ENCODE assay signal across 9 cellular contexts in the genomic region with DNA sequence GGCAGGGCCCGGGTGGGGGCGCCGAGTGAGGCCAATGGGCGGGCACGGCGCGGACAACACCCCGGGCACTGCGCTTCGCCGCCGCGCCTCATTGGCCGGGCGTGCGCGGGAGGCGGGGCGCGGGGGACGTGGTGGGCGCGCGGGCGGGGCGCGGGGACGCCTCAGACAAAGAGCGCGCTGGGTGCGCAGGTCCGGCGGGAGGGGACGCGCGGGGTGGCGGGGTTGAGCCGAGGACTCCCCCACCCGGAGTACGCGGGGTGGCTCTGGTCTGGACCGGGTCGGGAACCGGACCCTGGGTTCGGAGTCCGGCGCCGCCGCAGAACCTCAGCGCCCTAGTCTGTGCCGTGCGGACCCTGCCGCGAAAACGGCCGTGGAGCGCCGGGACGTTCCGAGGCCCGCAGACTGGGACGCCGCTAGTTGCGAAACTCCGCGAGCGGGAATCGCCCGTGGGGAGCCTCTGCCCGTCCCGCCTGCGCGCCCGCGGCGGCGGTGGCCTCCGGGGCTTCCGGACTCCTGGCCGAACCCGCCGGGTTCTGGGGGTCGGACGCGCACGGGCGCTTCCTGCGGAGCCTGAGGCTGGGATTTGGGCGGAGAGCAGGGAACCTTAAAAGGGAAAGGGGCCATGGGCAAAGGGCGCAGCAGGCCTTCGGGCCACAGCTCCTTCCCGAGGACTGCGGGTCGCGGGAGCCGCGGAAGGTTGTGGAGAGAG. TPM values are rescaled to one million over a fixed set of nuclear protein-coding genes. Genes with fewer than 3 reads are reported as not detected.
DNase-seq lines count a peak whose midpoint lies in the region; ATAC-seq and TF ChIP-seq lines count a peak whose summit lies in the region.
"Had no signal": no experiment of that assay in that cellular context is flagged by ENCODE, and none has a peak within 500 bp of the region (broad histone marks: within the 10 kb centered on the region; RNA-seq: fewer than 3 reads in every experiment).

No MANE protein-coding gene starts in this region.

- H3K36me3 Mint-ChIP-seq in CD14-positive monocyte = peaks cover 0 to 4% of the 10 kb centered on the region in 2 donors
- no peaks in the 10 kb centered on the region for H3K36me3 Mint-ChIP-seq in activated CD8-positive, alpha-beta T cell treated with anti-CD3 and anti-CD28 coated beads for 36 hours (ENCODE audit: low read depth)

- ATAC-seq in GM19395 (IDR thresholded peaks at IDR 0.05; ENCODE audit: unreplicated experiment) = peak; percentile 80
- peak; percentile 82 for ATAC-seq in HG03469 (IDR thresholded peaks at IDR 0.05; ENCODE audit: unreplicated experiment)
- ATAC-seq in activated CD8-positive, alpha-beta T cell treated with anti-CD3 and anti-CD28 coated beads for 36 hours = peak; percentile 91

- no peak for TF ChIP-seq CTCF in CD14-positive monocyte (IDR thresholded peaks at IDR 0.05)
- TF ChIP-seq CTCF in activated CD8-positive, alpha-beta T cell treated with anti-CD3 and anti-CD28 coated beads for 36 hours (IDR thresholded peaks at IDR 0.05) = no peak

- H3K27ac ChIP-seq in ectodermal cell (ENCODE audit: insufficient read depth, low read depth, low read length, poor library complexity, severe bottlenecking) = peak overlapping the region; percentile 67

- peak overlapping the region in 6 of 7 donors; percentile 38 to 93 (median 80) for H3K27ac Mint-ChIP-seq in CD14-positive monocyte
- no peak overlapping the region for H3K27ac Mint-ChIP-seq in activated CD8-positive, alpha-beta T cell treated with anti-CD3 and anti-CD28 coated beads for 36 hours

- no peaks in the 10 kb centered on the region for H3K36me3 ChIP-seq in ectodermal cell (ENCODE audit: control insufficient read depth, insufficient read depth, low read length)

- WGBS in ectodermal cell, 2 experiments = 0% methylated on average over 97 of the region's 97 CpGs

- peak overlapping the region; percentile 92 to 95 for H3K4me3 Mint-ChIP-seq in CD14-positive monocyte
- peak overlapping the region; percentile 67 for H3K4me3 Mint-ChIP-seq in activated CD8-positive, alpha-beta T cell treated with anti-CD3 and anti-CD28 coated beads for 36 hours

- POLR2A ChIA-PET in activated CD8-positive, alpha-beta T cell treated with anti-CD3 and anti-CD28 coated beads for 36 hours (lab: Charles Lee) = interaction anchor here (1.3 kb wide), 1 partner anchor 10 kb away, joined by 6 read pairs; no protein-coding TSS in a partner anchor

- H3K9me3 ChIP-seq in ectodermal cell (ENCODE audit: control insufficient read depth, low read length) = no peaks in the 10 kb centered on the region

- H3K4me1 Mint-ChIP-seq in CD14-positive monocyte = peaks cover 58% of the 10 kb centered on the region
- peaks cover 12% of the 10 kb centered on the region for H3K4me1 Mint-ChIP-seq in activated CD8-positive, alpha-beta T cell treated with anti-CD3 and anti-CD28 coated beads for 36 hours (ENCODE audit: low read depth)

- H3K9me3 Mint-ChIP-seq in CD14-positive monocyte = peaks cover 0 to 4% (median 0%) of the 10 kb centered on the region in 7 donors
- no peaks in the 10 kb centered on the region for H3K9me3 Mint-ChIP-seq in activated CD8-positive, alpha-beta T cell treated with anti-CD3 and anti-CD28 coated beads for 36 hours

- intact Hi-C loops in CD14-positive monocyte (cut with micrococcal nuclease) = loop anchor here (2.0 to 5.0 kb wide), 4 partner anchors 36 to 71 kb away; a partner anchor contains a TSS
- intact Hi-C loops in activated CD8-positive, alpha-beta T cell treated with anti-CD3 and anti-CD28 coated beads for 36 hours (cut with micrococcal nuclease) = loop anchor here (10.0 kb wide), 1 partner anchor 68 kb away; a partner anchor contains a TSS

- DNase-seq in CD14-positive monocyte (ENCODE audit: low spot score) (peak; percentile 66), NCI-H748 treated with DMSO at 0.1 percent for 48 hours (lab: John Stamatoyannopoulos, UW) (peak; percentile 87), lung microvascular endothelial cell (ENCODE audit: low read depth in 2 of 2) (peak; percentile 90 to 94)
- DNase-seq in activated CD8-positive, alpha-beta T cell treated with anti-CD3 and anti-CD28 coated beads for 36 hours = peak; percentile 81
- peak; percentile 11 to 64 (median 49) for DNase-seq in stimulated activated CD4-positive, alpha-beta T cell treated with anti-CD3 and anti-CD28 coated beads, TNF-alpha, amount 100 ng/mL, for 1 hour (ENCODE audit: low read depth in 3 of 3, low spot score in 1 of 3)

- H3K27me3 ChIP-seq in ectodermal cell (ENCODE audit: control insufficient read depth, insufficient read depth, low read length, poor library complexity, severe bottlenecking) = no peaks in the 10 kb centered on the region

- H3K27me3 Mint-ChIP-seq in CD14-positive monocyte (ENCODE audit: low read depth in 3 of 3) = peaks cover 8 to 19% (median 9%) of the 10 kb centered on the region in 3 donors
- H3K27me3 Mint-ChIP-seq in activated CD8-positive, alpha-beta T cell treated with anti-CD3 and anti-CD28 coated beads for 36 hours = peaks cover 2% of the 10 kb centered on the region

- peak overlapping the region; percentile 72 for H3K4me3 ChIP-seq in ectodermal cell (ENCODE audit: insufficient read depth, low read depth, low read length)

- CTCF ChIA-PET in activated CD8-positive, alpha-beta T cell treated with anti-CD3 and anti-CD28 coated beads for 36 hours (lab: Charles Lee) = no interaction called here

- H3K4me1 ChIP-seq in ectodermal cell (ENCODE audit: control insufficient read depth, insufficient read depth, low read length) = peaks cover 43% of the 10 kb centered on the region

RNA-seq across cellular contexts. Expression of a gene that starts 0.4 kb away (rescaled TPM):
- polyA plus RNA-seq in CD14-positive monocyte = 10 to 100 TPM; 16.9 to 33.3 TPM
- total RNA-seq in activated CD8-positive, alpha-beta T cell treated with anti-CD3 and anti-CD28 coated beads for 36 hours = 10 to 100 TPM; 23.6 to 24.7 TPM
- 112 TPM for polyA plus RNA-seq in ectodermal cell (2013, experiment 1 of 4)
- polyA plus RNA-seq in ectodermal cell (2013, experiment 2 of 4) = 150 TPM
- 101 TPM for polyA plus RNA-seq in ectodermal cell (2013, experiment 3 of 4)
- 125 TPM for polyA plus RNA-seq in ectodermal cell (2013, experiment 4 of 4)
- 39.2 and 70.0 TPM in 2 replicates for total RNA-seq in lung microvascular endothelial cell

RNA-seq across cellular contexts. Expression of a gene that starts 16.5 kb away (rescaled TPM):
- polyA plus RNA-seq in CD14-positive monocyte = not detected
- total RNA-seq in activated CD8-positive, alpha-beta T cell treated with anti-CD3 and anti-CD28 coated beads for 36 hours = not detected
- polyA plus RNA-seq in ectodermal cell (2013, experiment 1 of 4) = not detected
- polyA plus RNA-seq in ectodermal cell (2013, experiment 2 of 4) = not detected
- not detected for polyA plus RNA-seq in ectodermal cell (2013, experiment 3 of 4)
- not detected for polyA plus RNA-seq in ectodermal cell (2013, experiment 4 of 4)
- total RNA-seq in lung microvascular endothelial cell = under 0.01 TPM in 1 of 2 replicates, not detected in the other
- total RNA-seq: activated CD8-positive, alpha-beta memory T cell treated with anti-CD3 and anti-CD28 coated beads for 36 hours had no signal

Comparison
In these comparisons a context has a peak if more than half of its experiments do, and no peak if none do; other contexts are left out.
1. Peak in every context shown above with its lines: DNase-seq, ATAC-seq, H3K4me3 ChIP-seq and H3K27ac ChIP-seq.